ENCODE assay signal across 12 cellular contexts in the genomic region with DNA sequence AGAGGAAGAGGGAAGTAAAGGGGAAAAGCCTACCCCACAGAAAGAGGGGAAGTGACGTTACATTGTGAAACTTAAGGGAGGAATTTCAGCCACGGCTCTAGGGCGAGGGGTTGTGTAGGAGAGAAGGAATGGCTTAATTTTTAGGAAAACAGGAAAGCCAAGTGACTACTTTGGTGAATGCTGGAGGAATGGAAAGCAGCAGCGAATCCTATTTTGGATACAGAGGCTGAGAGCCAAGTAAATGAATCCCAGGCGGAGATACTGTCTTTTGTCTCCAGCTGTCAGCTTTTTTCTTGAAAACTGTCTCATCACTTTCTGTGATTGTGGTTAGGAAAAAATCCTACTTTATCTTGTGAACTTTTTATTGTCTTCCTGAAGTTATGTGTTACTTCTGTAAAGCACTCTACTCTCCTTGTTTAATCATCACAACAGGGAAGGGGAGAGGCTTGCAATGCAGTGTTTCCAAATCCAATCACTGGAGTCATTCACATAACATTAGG.
DNase-seq lines count a peak whose midpoint lies in the region; ATAC-seq and TF ChIP-seq lines count a peak whose summit lies in the region.
"Had no signal": no experiment of that assay in that cellular context is flagged by ENCODE, and none has a peak within 500 bp of the region (broad histone marks: within the 10 kb centered on the region; RNA-seq: fewer than 3 reads in every experiment).

No MANE protein-coding gene starts in this region.

- no peak for TF ChIP-seq CTCF in foreskin keratinocyte (conservative IDR thresholded peaks at IDR 0.05)
- TF ChIP-seq CTCF in ovary (IDR thresholded peaks at IDR 0.05): no peak

- H3K4me1 ChIP-seq in foreskin keratinocyte: peaks cover 41% of the 10 kb centered on the region
- H3K4me1 ChIP-seq in ovary (ENCODE audit: insufficient read depth): peaks cover 31% of the 10 kb centered on the region

- intact Hi-C loops in ovary (cut with DNase I): loop anchor here in 2 of 4 donors (5.0 to 10.0 kb wide), 2 partner anchors 92 to 94 kb away; no protein-coding TSS in a partner anchor

- WGBS in ovary, 3 donors: 3 to 7% (median 7%) methylated on average over 5 of the region's 5 CpGs

- H3K4me3 ChIP-seq in ovary: no peak overlapping the region
- H3K4me3 ChIP-seq: PC-9 had no signal

- DNase-seq in CD1c-positive myeloid dendritic cell (ENCODE audit: extremely low spot score): peak; percentile 35
- peak in 1 of 2 donors; percentile 42 for DNase-seq in foreskin keratinocyte
- peak in 2 of 5 donors; percentile 42 to 49 for DNase-seq in ovary
- no peak for DNase-seq in DMS53 treated with DMSO at 0.1 percent for 48 hours (lab: John Stamatoyannopoulos, UW; ENCODE audit: unreplicated experiment)
- no peak for DNase-seq in DMS79 treated with DMSO at 0.1 percent for 48 hours (lab: John Stamatoyannopoulos, UW)
- DNase-seq in activated CD4-positive, alpha-beta T cell treated with anti-CD3 and anti-CD28 coated beads, Interleukin-2, amount 50 U/mL, for 1 hour: no peak
- DNase-seq in central memory CD4-positive, alpha-beta T cell: no peak
- DNase-seq: CD4-positive, CD25-positive, alpha-beta regulatory T cell; effector memory CD4-positive, alpha-beta T cell; naive thymus-derived CD4-positive, alpha-beta T cell; PC-9 had no signal

- TF ChIP-seq EP300 in ovary (IDR thresholded peaks at IDR 0.05): no peak

- no peaks in the 10 kb centered on the region for H3K36me3 ChIP-seq in ovary

- TF ChIP-seq POLR2A in ovary (IDR thresholded peaks at IDR 0.05): no peak

- no peaks in the 10 kb centered on the region for H3K9me3 ChIP-seq in ovary

- H3K27ac ChIP-seq in foreskin keratinocyte (peak overlapping the region; percentile 62), ovary (peak overlapping the region; percentile 63 to 82)
- H3K27ac ChIP-seq: PC-9 had no signal

- ATAC-seq in foreskin keratinocyte: peak; percentile 15
- ATAC-seq: naive thymus-derived CD4-positive, alpha-beta T cell had no signal

- H3K27me3 ChIP-seq in foreskin keratinocyte: no peaks in the 10 kb centered on the region
- H3K27me3 ChIP-seq in ovary: no peaks in the 10 kb centered on the region

TF ChIP-seq in PFSK-1, 5 proteins besides CTCF, POLR2A, EP300 and RAD21:
- 0 out of 2 replicates have a peak, but pooled peaks have one; percentile 18 for TF ChIP-seq POLR2AphosphoS5 (IDR thresholded peaks at IDR 0.05; ENCODE audit: low read depth, low read length)
- TF ChIP-seq FOXP2 (optimal IDR thresholded peaks at IDR 0.05; ENCODE audit: borderline replicate concordance, extremely low read depth, extremely low read length, insufficient read depth): no peak
